In genomic region chr15:29822685-29823459, GRCh38 we compare ENCODE assay signal across 8 cellular contexts. TPM values are rescaled to one million over a fixed set of nuclear protein-coding genes. Genes with fewer than 3 reads are reported as not detected.
DNase-seq lines count a peak whose midpoint lies in the region; ATAC-seq and TF ChIP-seq lines count a peak whose summit lies in the region.

No MANE protein-coding gene starts in this region.

- H3K9me3 Mint-ChIP-seq in progenitor cell of endocrine pancreas (ENCODE audit: low read depth), result no peaks in the 10 kb centered on the region

- H3K27me3 ChIP-seq in hepatocyte, result no peaks in the 10 kb centered on the region

- no peaks in the 10 kb centered on the region for H3K36me3 ChIP-seq in hepatocyte (replicated peaks; ENCODE audit: insufficient read depth, low read depth)

- 7% methylated on average over 31 of the region's 31 CpGs for WGBS in hepatocyte (ENCODE audit: low lambda C conversion rate, missing lambda C conversion rate)

- H3K27me3 Mint-ChIP-seq in progenitor cell of endocrine pancreas, result no peaks in the 10 kb centered on the region

- peak overlapping the region; percentile 84 for H3K4me3 ChIP-seq in hepatocyte

- H3K9me3 ChIP-seq in hepatocyte (ENCODE audit: low read depth), result no peaks in the 10 kb centered on the region

- no peaks in the 10 kb centered on the region for H3K9me2 ChIP-seq in hepatocyte (replicated peaks; ENCODE audit: insufficient read depth)

- ATAC-seq in GM21786 (IDR thresholded peaks at IDR 0.05; ENCODE audit: unreplicated experiment), result no peak
- ATAC-seq in HG03342 (IDR thresholded peaks at IDR 0.05; ENCODE audit: unreplicated experiment), result no peak

- H3K4me2 ChIP-seq in hepatocyte, result peak overlapping the region; percentile 93

- peak overlapping the region; percentile 93 for H2AFZ ChIP-seq in hepatocyte

- DNase-seq in COLO668 (lab: John Stamatoyannopoulos, UW; ENCODE audit: unreplicated experiment) (peak; percentile 57), HuH-7.5 (ENCODE audit: low spot score) (peak; percentile 22), anterior cingulate cortex (lab: John Stamatoyannopoulos, UW) (peak in 50 of 58 donors; percentile 37 to 86 (median 68)), hepatocyte (ENCODE audit: low spot score) (peak; percentile 76), progenitor cell of endocrine pancreas (ENCODE audit: low spot score, unreplicated experiment) (peak; percentile 44)
- DNase-seq in stimulated activated CD4-positive, alpha-beta T cell treated with anti-CD3 and anti-CD28 coated beads, Interleukin-4, amount 100 ng/mL, for 1 hour, result no peak

- peaks cover 33% of the 10 kb centered on the region for H3K79me2 ChIP-seq in hepatocyte

- H3K27ac ChIP-seq in hepatocyte, result peak overlapping the region; percentile 100

- TF ChIP-seq CTCF in hepatocyte (IDR thresholded peaks at IDR 0.05; ENCODE audit: poor library complexity) (no peak), progenitor cell of endocrine pancreas (IDR thresholded peaks at IDR 0.05; ENCODE audit: unreplicated experiment) (no peak)

- H3K4me1 Mint-ChIP-seq in progenitor cell of endocrine pancreas (ENCODE audit: low read depth), result peaks cover 24% of the 10 kb centered on the region

- H4K20me1 ChIP-seq in hepatocyte (ENCODE audit: insufficient read depth, poor library complexity, severe bottlenecking), result peaks cover 22% of the 10 kb centered on the region

- H3K4me3 Mint-ChIP-seq in progenitor cell of endocrine pancreas (ENCODE audit: low read depth), result peak overlapping the region; percentile 85

- peak overlapping the region; percentile 98 for H3K27ac Mint-ChIP-seq in progenitor cell of endocrine pancreas

- H3K36me3 Mint-ChIP-seq in progenitor cell of endocrine pancreas (ENCODE audit: insufficient read depth), result peaks cover 8% of the 10 kb centered on the region

- H3K4me1 ChIP-seq in hepatocyte (ENCODE audit: insufficient read depth), result peaks cover 14% of the 10 kb centered on the region

RNA-seq across cellular contexts. Expression of gene TJP1, which starts 0.6 kb away (rescaled TPM):
- total RNA-seq in hepatocyte (75.2 and 88.7 TPM in 2 replicates), progenitor cell of endocrine pancreas (167 and 172 TPM in 2 replicates)
- 34.4 and 42.3 TPM in 2 replicates for polyA plus RNA-seq in hepatocyte
